13 cellular contexts compared by ENCODE assay signal in the genomic region with DNA sequence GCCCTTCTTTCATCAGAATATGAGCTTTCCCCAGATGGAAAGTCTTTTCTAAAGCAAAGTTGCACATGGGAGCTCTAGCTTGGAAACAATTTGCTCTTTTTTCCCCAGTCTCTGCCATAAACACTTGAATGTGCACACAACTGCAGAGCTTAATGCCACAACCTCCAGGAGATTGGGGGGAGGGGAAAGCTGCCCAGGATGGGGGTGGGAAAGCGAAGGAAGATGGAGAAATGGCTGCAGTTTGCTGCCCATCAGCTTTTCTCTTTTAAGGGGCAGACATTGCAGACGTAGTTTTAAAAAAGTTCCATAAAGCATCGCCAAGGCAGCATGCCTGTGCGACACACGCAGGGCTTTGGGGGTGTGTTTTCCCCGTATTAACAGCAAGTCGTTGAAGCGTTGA. TPM values are rescaled to one million over a fixed set of nuclear protein-coding genes. Genes with fewer than 3 reads are reported as not detected.
DNase-seq lines count a peak whose midpoint lies in the region; ATAC-seq and TF ChIP-seq lines count a peak whose summit lies in the region.
"Had no signal": no experiment of that assay in that cellular context is flagged by ENCODE, and none has a peak within 500 bp of the region (broad histone marks: within the 10 kb centered on the region; RNA-seq: fewer than 3 reads in every experiment).

No MANE protein-coding gene starts in this region.

- POLR2A ChIA-PET in PC-9 (lab: Charles Lee; ENCODE audit: unreplicated experiment) = interaction anchor here (0.6 to 0.7 kb wide), 2 partner anchors 9 to 12 kb away, joined by 9 to 10 read pairs; no protein-coding TSS in a partner anchor

- peak overlapping the region in 5 of 11 experiments; percentile 3 to 67 (median 56); a peak in 6 of 22 replicates for H3K9ac ChIP-seq in BLaER1 treated with 17β-estradiol and CSF1 and Interleukin-3, amounts not matched to agents 10 nM and 100 nM

- TF ChIP-seq EP300 in ovary (IDR thresholded peaks at IDR 0.05) = no peak

- no peak for DNase-seq in PC-9
- DNase-seq in foreskin fibroblast = no peak
- no peak for DNase-seq in ovary
- no peak for DNase-seq in activated gamma-delta T cell (lab: John Stamatoyannopoulos, UW)
- no peak for DNase-seq in cerebellar nuclear complex (lab: John Stamatoyannopoulos, UW)
- no peak for DNase-seq in T-helper 1 cell
- DNase-seq: activated CD8-positive, alpha-beta memory T cell treated with anti-CD3 and anti-CD28 coated beads, Interleukin-2, amount 50 U/mL, for 4 hours; CD8-positive, alpha-beta memory T cell; nucleus accumbens; T-cell had no signal

- TF ChIP-seq POLR2A in ovary (IDR thresholded peaks at IDR 0.05) = no peak

- no peaks in the 10 kb centered on the region for H3F3A ChIP-seq in PC-9 (ENCODE audit: insufficient read depth, low read depth)

- intact Hi-C loops in PC-9 (cut with micrococcal nuclease; ENCODE audit: unreplicated experiment) = no loop called here
- intact Hi-C loops in ovary (cut with DNase I) = loop anchor here in 2 of 4 donors (5.0 kb wide), 2 partner anchors 71 to 209 kb away; no protein-coding TSS in a partner anchor

- peaks cover 41 to 67% (median 65%) of the 10 kb centered on the region in 10 experiments for H3K4me1 ChIP-seq in BLaER1 treated with 17β-estradiol and CSF1 and Interleukin-3, amounts not matched to agents 10 nM and 100 nM
- H3K4me1 ChIP-seq in PC-9 (replicated peaks; ENCODE audit: insufficient read depth) (peaks cover 11% of the 10 kb centered on the region; the same call in 1 of the 2 replicates), ovary (ENCODE audit: insufficient read depth) (peaks cover 2% of the 10 kb centered on the region)

- no peaks in the 10 kb centered on the region for H3K79me2 ChIP-seq in PC-9 (ENCODE audit: low read depth)

- H3K9me2 ChIP-seq in PC-9 (ENCODE audit: insufficient read depth) = no peaks in the 10 kb centered on the region

- ATAC-seq in GM21723 (IDR thresholded peaks at IDR 0.05; ENCODE audit: unreplicated experiment) = no peak
- ATAC-seq: T-cell had no signal

- H3K4me2 ChIP-seq in BLaER1 treated with 17β-estradiol and CSF1 and Interleukin-3, amounts not matched to agents 10 nM and 100 nM = peak overlapping the region; percentile 88 to 98 (median 96)
- H3K4me2 ChIP-seq in PC-9 = peak overlapping the region; percentile 86

- WGBS in ovary, 3 donors = 75 to 87% (median 84%) methylated on average over 8 of the region's 8 CpGs

- peaks cover 0 to 30% (median 0%) of the 10 kb centered on the region in 11 experiments; a peak in 3 of 22 replicates for H4K20me1 ChIP-seq in BLaER1 treated with 17β-estradiol and CSF1 and Interleukin-3, amounts not matched to agents 10 nM and 100 nM
- no peaks in the 10 kb centered on the region; the same call in 1 of the 2 replicates for H4K20me1 ChIP-seq in PC-9 (ENCODE audit: insufficient read depth)

- BruUV-seq in PC-9 (replicated peaks; lab: Mats Ljungman, UMichigan) = no TSS peak

- H3K4me3 ChIP-seq in BLaER1 treated with 17β-estradiol and CSF1 and Interleukin-3, amounts not matched to agents 10 nM and 100 nM = peak overlapping the region in 6 of 10 experiments; percentile 40 to 71 (median 56); a peak in 10 of 20 replicates
- peak overlapping the region; percentile 58; the same call in 1 of the 2 replicates for H3K4me3 ChIP-seq in PC-9
- peak overlapping the region; percentile 35 to 70 for H3K4me3 ChIP-seq in foreskin fibroblast (ENCODE audit: low read depth in 1 of 2, low read length in 2 of 2)
- peak overlapping the region; percentile 18 for H3K4me3 ChIP-seq in ovary

- 0 out of 22 replicates have a peak, but pooled peaks cover 0 to under 1% (median 0%) of the 10 kb centered on the region in 11 experiments for H3K9me3 ChIP-seq in BLaER1 treated with 17β-estradiol and CSF1 and Interleukin-3, amounts not matched to agents 10 nM and 100 nM (replicated peaks in 1 of 11)
- H3K9me3 ChIP-seq in PC-9 (ENCODE audit: insufficient read depth, low read depth) (no peaks in the 10 kb centered on the region), ovary (no peaks in the 10 kb centered on the region)

- peaks cover 30 to 43% (median 33%) of the 10 kb centered on the region in 11 experiments for H3K27me3 ChIP-seq in BLaER1 treated with 17β-estradiol and CSF1 and Interleukin-3, amounts not matched to agents 10 nM and 100 nM
- H3K27me3 ChIP-seq in PC-9 (ENCODE audit: insufficient read depth, low read depth) = peaks cover 51% of the 10 kb centered on the region
- no peaks in the 10 kb centered on the region for H3K27me3 ChIP-seq in ovary

- H3K36me3 ChIP-seq in BLaER1 treated with 17β-estradiol and CSF1 and Interleukin-3, amounts not matched to agents 10 nM and 100 nM = no peaks in the 10 kb centered on the region; a peak in 1 of 22 replicates
- H3K36me3 ChIP-seq in PC-9 (ENCODE audit: low read depth) = no peaks in the 10 kb centered on the region
- H3K36me3 ChIP-seq in ovary = no peaks in the 10 kb centered on the region

- no peak overlapping the region for H2AFZ ChIP-seq in PC-9

- CTCF ChIA-PET in PC-9 (lab: Charles Lee) = no interaction called here

- no peak for TF ChIP-seq CTCF in PC-9 (conservative IDR thresholded peaks at IDR 0.05)
- TF ChIP-seq CTCF in foreskin fibroblast (IDR thresholded peaks at IDR 0.05; ENCODE audit: low read depth, low read length) = no peak
- TF ChIP-seq CTCF in ovary (IDR thresholded peaks at IDR 0.05) = no peak

- H3K27ac ChIP-seq in BLaER1 treated with 17β-estradiol and CSF1 and Interleukin-3, amounts not matched to agents 10 nM and 100 nM = 0 out of 22 replicates have a peak overlapping the region, but pooled peaks of 1 of the 11 experiments have one; percentile 40
- H3K27ac ChIP-seq in PC-9 = no peak overlapping the region
- H3K27ac ChIP-seq in ovary = peak overlapping the region in 1 of 2 donors; percentile 11

RNA-seq across cellular contexts. Expression of gene ACKR3, which starts 1.5 kb away (rescaled TPM):
- total RNA-seq in PC-9 (2021) = 19.6 and 20.3 TPM in 2 replicates
- total RNA-seq in ovary = 10 to 100 TPM in 2 of 7 donors, 1 to 10 TPM in 5; 4.6 to 22.7 (median 7.4) TPM
- 10 to 100 TPM; 16.1 to 22.2 TPM for polyA plus RNA-seq in ovary
- total RNA-seq: LHCN-M2 had no signal
